ENCODE assay signal across 8 cellular contexts in the genomic region with DNA sequence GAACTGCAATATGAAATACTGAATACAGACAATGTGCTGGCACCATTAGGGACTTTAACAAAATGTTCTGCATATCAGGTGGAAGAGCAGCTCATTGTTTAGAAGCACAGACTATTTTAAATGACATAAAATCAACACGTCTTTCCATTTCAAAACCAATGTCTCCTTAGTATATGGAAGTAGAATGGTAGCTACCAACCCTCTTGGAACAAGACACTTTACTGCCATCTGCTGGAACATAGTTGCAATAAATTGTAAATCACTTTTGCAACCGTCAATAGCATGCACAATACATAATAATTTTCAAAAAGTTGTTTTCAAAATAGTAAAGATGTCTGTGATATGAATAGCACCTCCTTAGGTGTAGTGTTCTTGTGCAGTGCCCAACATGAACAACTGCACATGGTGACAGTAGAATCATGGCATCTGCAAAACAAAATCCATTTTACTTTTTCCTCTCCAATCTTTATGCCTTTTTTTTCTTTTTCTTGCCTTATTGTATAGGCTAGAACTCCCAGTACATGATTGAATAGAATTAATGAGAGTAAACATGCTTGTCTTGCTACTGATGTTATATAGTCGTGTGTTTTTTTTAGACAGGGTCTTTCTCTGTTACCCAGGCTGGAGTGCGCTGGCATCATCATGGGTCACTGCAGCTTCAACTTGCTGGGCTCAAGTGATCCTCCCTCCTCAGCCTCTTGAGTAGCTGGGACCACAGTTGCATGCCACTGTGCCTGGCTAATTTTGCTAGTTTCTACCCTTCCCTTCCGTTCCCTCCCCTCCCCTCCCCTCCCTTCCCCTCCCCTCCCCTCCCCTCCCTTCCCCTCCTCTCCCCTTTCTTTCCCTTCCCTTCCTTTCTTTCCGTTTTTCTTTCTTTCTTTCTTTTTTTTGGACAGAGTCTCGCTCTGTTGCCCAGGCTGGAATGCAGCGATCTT. TPM values are rescaled to one million over a fixed set of nuclear protein-coding genes. Genes with fewer than 3 reads are reported as not detected.
DNase-seq lines count a peak whose midpoint lies in the region; ATAC-seq and TF ChIP-seq lines count a peak whose summit lies in the region.

No MANE protein-coding gene starts in this region.

- DNase-seq in NCI-H510A treated with DMSO at 0.1 percent for 48 hours (lab: John Stamatoyannopoulos, UW) (peak; percentile 61), NCI-H510A (lab: John Stamatoyannopoulos, UW) (no peak), M059J (ENCODE audit: low read depth) (peak; percentile 64), SK-MEL-5 (ENCODE audit: low read depth, low spot score) (peak; percentile 78), epithelial cell of proximal tubule (ENCODE audit: low read depth) (no peak), non-pigmented ciliary epithelial cell (ENCODE audit: low read depth) (peak; percentile 32), ecto neural progenitor cell (ENCODE audit: low spot score) (no peak)

- no peak overlapping the region for H3K4me3 ChIP-seq in epithelial cell of proximal tubule (ENCODE audit: low read depth, low read length)

- in situ Hi-C loops in SK-MEL-5 (cut with HindIII; ENCODE audit: low pct_unique_long_range_greater_than_20kb, low sequenced_read_pairs): no loop called here

- TF ChIP-seq CTCF in epithelial cell of proximal tubule (conservative IDR thresholded peaks at IDR 0.05; ENCODE audit: low read depth, low read length): peak; percentile 65

- ATAC-seq in HG02571 (IDR thresholded peaks at IDR 0.05; ENCODE audit: unreplicated experiment): no peak

RNA-seq across cellular contexts. Expression of a gene that starts 7.8 kb away (rescaled TPM):
- total RNA-seq in M059J (2014; rRNA removed; shearing (Covaris generic)): 2.1 and 5.5 TPM in 2 replicates
- not detected in 2 replicates for total RNA-seq in SK-MEL-5 (2014; rRNA removed; shearing (Covaris generic))
- 0.06 TPM in 1 of 2 replicates, not detected in the other for polyA plus RNA-seq in SK-MEL-5 (2015; cell fraction: cytosol; rRNA removed)
- polyA plus RNA-seq in SK-MEL-5 (2015; cell fraction: nucleus; rRNA removed): not detected in 2 replicates
- total RNA-seq in epithelial cell of proximal tubule: 1.2 TPM in 1 of 2 replicates, not detected in the other

RNA-seq across cellular contexts. Expression of a gene that starts 17.1 kb away (rescaled TPM):
- total RNA-seq in M059J (2014; rRNA removed; shearing (Covaris generic)): 4.2 and 5.6 TPM in 2 replicates
- total RNA-seq in SK-MEL-5 (2014; rRNA removed; shearing (Covaris generic)): 8.7 and 11.9 TPM in 2 replicates
- polyA plus RNA-seq in SK-MEL-5 (2015; cell fraction: cytosol; rRNA removed): 3.4 and 5.2 TPM in 2 replicates
- polyA plus RNA-seq in SK-MEL-5 (2015; cell fraction: nucleus; rRNA removed): 23.4 and 23.7 TPM in 2 replicates
- total RNA-seq in epithelial cell of proximal tubule: 2.9 and 3.5 TPM in 2 replicates

RNA-seq across cellular contexts. Expression of a gene that starts 29.3 kb away (rescaled TPM):
- total RNA-seq in M059J (2014; rRNA removed; shearing (Covaris generic)): 20.6 and 30.3 TPM in 2 replicates
- 1.4 and 1.7 TPM in 2 replicates for total RNA-seq in SK-MEL-5 (2014; rRNA removed; shearing (Covaris generic))
- 2.6 and 4.6 TPM in 2 replicates for polyA plus RNA-seq in SK-MEL-5 (2015; cell fraction: cytosol; rRNA removed)
- 10.9 and 12.9 TPM in 2 replicates for polyA plus RNA-seq in SK-MEL-5 (2015; cell fraction: nucleus; rRNA removed)
- 8.3 and 11.6 TPM in 2 replicates for total RNA-seq in epithelial cell of proximal tubule

RNA-seq across cellular contexts. Expression of a gene that starts 55.3 kb away (rescaled TPM):
- total RNA-seq in M059J (2014; rRNA removed; shearing (Covaris generic)): 16.0 and 24.0 TPM in 2 replicates
- 16.3 and 21.1 TPM in 2 replicates for total RNA-seq in SK-MEL-5 (2014; rRNA removed; shearing (Covaris generic))
- 28.4 and 33.9 TPM in 2 replicates for polyA plus RNA-seq in SK-MEL-5 (2015; cell fraction: cytosol; rRNA removed)
- 59.2 and 92.8 TPM in 2 replicates for polyA plus RNA-seq in SK-MEL-5 (2015; cell fraction: nucleus; rRNA removed)
- 15.8 and 29.9 TPM in 2 replicates for total RNA-seq in epithelial cell of proximal tubule

Comparison
In these comparisons a context has a peak if more than half of its experiments do, and no peak if none do; other contexts are left out.
1. DNase-seq: peak in NCI-H510A treated with DMSO at 0.1 percent for 48 hours (single experiment), M059J (single experiment), SK-MEL-5 (single experiment) and non-pigmented ciliary epithelial cell (single experiment); none in NCI-H510A (single experiment), epithelial cell of proximal tubule (single experiment) and ecto neural progenitor cell (single experiment).